Comparison of ENCODE assay signal across 17 cellular contexts in the genomic region with DNA sequence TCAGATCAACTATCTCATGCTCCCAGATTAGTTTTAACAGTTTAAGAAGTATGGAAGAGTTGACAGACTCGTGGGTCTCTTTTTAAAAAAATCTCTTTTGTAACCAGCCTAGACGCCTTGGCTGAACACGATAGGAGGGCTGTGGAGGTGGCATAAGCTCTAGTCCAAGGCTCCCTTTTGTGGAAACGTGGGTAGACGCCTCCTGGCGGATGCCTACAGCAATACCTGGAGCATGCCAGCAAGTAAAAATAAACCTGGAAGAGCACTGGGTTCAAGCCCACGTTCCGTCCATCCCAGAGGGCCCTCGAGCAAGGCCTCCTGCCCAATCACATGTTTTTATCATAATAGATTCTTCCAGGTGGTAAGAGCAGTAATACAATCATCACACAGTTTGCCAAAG.
A peak's percentile ranks its signal among the peaks of the same experiment; 100 is the strongest.
DNase-seq lines count a peak whose midpoint lies in the region; ATAC-seq, FAIRE-seq and TF ChIP-seq lines count a peak whose summit lies in the region.
"Had no signal": no experiment of that assay in that cellular context is flagged by ENCODE, and none has a peak within 500 bp of the region (broad histone marks: within the 10 kb centered on the region; RNA-seq: fewer than 3 reads in every experiment).

No MANE protein-coding gene starts in this region.

- TF ChIP-seq POLR2A in A549 (IDR thresholded peaks at IDR 0.05; ENCODE audit: low read length) = no peak

- no peaks in the 10 kb centered on the region for H3K79me2 ChIP-seq in OCI-LY1 (ENCODE audit: insufficient read depth, low read length)

- ATAC-seq in A549 (peak in 1 of 2 experiments; percentile 66; a peak in 2 of 6 replicates), GM18867 (IDR thresholded peaks at IDR 0.05; ENCODE audit: unreplicated experiment) (peak; percentile 52), GM21529 (IDR thresholded peaks at IDR 0.05; ENCODE audit: unreplicated experiment) (no peak)
- ATAC-seq: stimulated activated naive B cell treated with anti-CD40 and anti-IgM and Interleukin-4, amounts not matched to agents 10 μg/mL and 1 μg/mL and 100 μg/mL, for 72 hours; upper lobe of right lung had no signal

- TF ChIP-seq CTCF in A549 (IDR thresholded peaks at IDR 0.05) (peak; percentile 10; the same call in 1 of the 3 replicates), OCI-LY1 (IDR thresholded peaks at IDR 0.05; ENCODE audit: low read length) (peak; percentile 31; the same call in 1 of the 2 replicates), endodermal cell (conservative IDR thresholded peaks at IDR 0.05) (peak; percentile 75)

- H3K9me2 ChIP-seq in OCI-LY1 (ENCODE audit: low read depth, low read length) = no peaks in the 10 kb centered on the region

- H3K36me3 ChIP-seq in OCI-LY1 (ENCODE audit: insufficient read depth, low read length) = no peaks in the 10 kb centered on the region
- no peaks in the 10 kb centered on the region for H3K36me3 ChIP-seq in endodermal cell (ENCODE audit: control insufficient read depth, insufficient read depth, low read length)
- H3K36me3 ChIP-seq: upper lobe of right lung had no signal

- H4K20me1 ChIP-seq in OCI-LY1 (ENCODE audit: insufficient read depth, low read length) = no peaks in the 10 kb centered on the region

- H3K36me3 Mint-ChIP-seq in endodermal cell (ENCODE audit: low read depth) = no peaks in the 10 kb centered on the region

- no peaks in the 10 kb centered on the region for H3K4me1 ChIP-seq in A549
- no peaks in the 10 kb centered on the region for H3K4me1 ChIP-seq in OCI-LY1 (ENCODE audit: insufficient read depth, low read length, severe bottlenecking)
- H3K4me1 ChIP-seq in endodermal cell (ENCODE audit: control insufficient read depth, insufficient read depth, low read length) = no peaks in the 10 kb centered on the region
- H3K4me1 ChIP-seq: upper lobe of right lung had no signal

- H3K9ac ChIP-seq in OCI-LY1 (ENCODE audit: low read length) = no peak overlapping the region
- H3K9ac ChIP-seq in endodermal cell (ENCODE audit: extremely low read depth, low read length, poor library complexity, severe bottlenecking) = no peak overlapping the region

- no peaks in the 10 kb centered on the region for H3K9me3 ChIP-seq in A549
- H3K9me3 ChIP-seq in OCI-LY1 (ENCODE audit: low read length) = no peaks in the 10 kb centered on the region
- H3K9me3 ChIP-seq in endodermal cell (ENCODE audit: control insufficient read depth, low read length) = peaks cover 7% of the 10 kb centered on the region

- no peak overlapping the region for H3K27ac Mint-ChIP-seq in endodermal cell
- H3K27ac Mint-ChIP-seq: brain; immature natural killer cell; stimulated activated naive B cell treated with anti-CD40 and anti-IgM and Interleukin-4, amounts not matched to agents 10 μg/mL and 1 μg/mL and 100 μg/mL, for 72 hours had no signal

- H3K27me3 ChIP-seq in OCI-LY1 (ENCODE audit: insufficient read depth, low read length) (peaks cover 3% of the 10 kb centered on the region; the same call in 1 of the 2 replicates), endodermal cell (ENCODE audit: control insufficient read depth, insufficient read depth, low read length, poor library complexity, severe bottlenecking) (no peaks in the 10 kb centered on the region)
- H3K27me3 ChIP-seq: upper lobe of right lung had no signal

- TF ChIP-seq EP300 in A549 (IDR thresholded peaks at IDR 0.05) = no peak

- no peaks in the 10 kb centered on the region for H3K4me1 Mint-ChIP-seq in endodermal cell
- H3K4me1 Mint-ChIP-seq: brain; immature natural killer cell; stimulated activated naive B cell treated with anti-CD40 and anti-IgM and Interleukin-4, amounts not matched to agents 10 μg/mL and 1 μg/mL and 100 μg/mL, for 72 hours had no signal

- 2% methylated on average over 9 of the region's 9 CpGs for WGBS in A549 (ENCODE audit: missing lambda C conversion rate)
- 76 to 86% methylated on average over 9 of the region's 9 CpGs for WGBS in endodermal cell (ENCODE audit: insufficient coverage in 1 of 2, insufficient read length in 1 of 2), 2 experiments

- no peaks in the 10 kb centered on the region for H3K27me3 Mint-ChIP-seq in endodermal cell (ENCODE audit: insufficient read depth)
- H3K27me3 Mint-ChIP-seq: brain; stimulated activated naive B cell treated with anti-CD40 and anti-IgM and Interleukin-4, amounts not matched to agents 10 μg/mL and 1 μg/mL and 100 μg/mL, for 72 hours had no signal

- TF ChIP-seq RAD21 in A549 (conservative IDR thresholded peaks at IDR 0.05 in 1 of 2, IDR thresholded peaks at IDR 0.05 in 1 of 2) = peak in 1 of 2 experiments; percentile 35; a peak in 2 of 5 replicates

- DNase-seq in A549 (ENCODE audit: low read depth in 1 of 2, low spot score in 1 of 2) (peak; percentile 7 to 17), endodermal cell (peak; percentile 73), HCEC 1CT (no peak), H4 (ENCODE audit: low spot score) (no peak), dedifferentiated amniotic fluid mesenchymal stem cell (ENCODE audit: extremely low spot score) (no peak)
- DNase-seq: activated gamma-delta T cell treated with Interleukin-2 at 50 U/mL for 16 hours; immature natural killer cell; mesenchymal stem cell; NCI-H1048; NCI-H2171 treated with DMSO at 0.1 percent for 48 hours; stimulated activated naive B cell treated with anti-CD40 and anti-IgM and Interleukin-4, amounts not matched to agents 10 μg/mL and 1 μg/mL and 100 μg/mL, for 72 hours; upper lobe of right lung had no signal

- no peak overlapping the region for H2AFZ ChIP-seq in OCI-LY1 (ENCODE audit: low read length)

- FAIRE-seq in A549 (lab: Jason Lieb, UNC) = no peak
- FAIRE-seq: frontal cortex had no signal

- H3K4me3 ChIP-seq in A549 (no peak overlapping the region), OCI-LY1 (ENCODE audit: low read depth, low read length, poor library complexity, severe bottlenecking) (no peak overlapping the region), endodermal cell (ENCODE audit: low read length) (no peak overlapping the region)
- H3K4me3 ChIP-seq: upper lobe of right lung had no signal

- H3K9me3 Mint-ChIP-seq in endodermal cell = peaks cover 21% of the 10 kb centered on the region

- no peak overlapping the region for H3K4me2 ChIP-seq in A549
- H3K4me2 ChIP-seq in OCI-LY1 (ENCODE audit: low read length) = no peak overlapping the region

- H3K4me3 Mint-ChIP-seq in endodermal cell = no peak overlapping the region
- H3K4me3 Mint-ChIP-seq: brain; immature natural killer cell; stimulated activated naive B cell treated with anti-CD40 and anti-IgM and Interleukin-4, amounts not matched to agents 10 μg/mL and 1 μg/mL and 100 μg/mL, for 72 hours had no signal

- POLR2A ChIA-PET in A549 (lab: Yijun Ruan, JAX) = no interaction called here

- CTCF ChIA-PET in A549 (lab: Yijun Ruan, JAX) = interaction anchor here (0.8 to 1.9 kb wide), 3 partner anchors 8 to 381 kb away, joined by 3 to 7 read pairs (median 3); no protein-coding TSS in a partner anchor

- H3F3A ChIP-seq in OCI-LY1 (ENCODE audit: insufficient read depth, low read length) = no peaks in the 10 kb centered on the region

- H3K27ac ChIP-seq in A549 (no peak overlapping the region), OCI-LY1 (ENCODE audit: low read depth, low read length, poor library complexity, severe bottlenecking) (no peak overlapping the region), endodermal cell (ENCODE audit: low read depth, low read length) (no peak overlapping the region)
- H3K27ac ChIP-seq: upper lobe of right lung had no signal

TF ChIP-seq in A549, 52 proteins besides CTCF, POLR2A, EP300 and RAD21:
- TF ChIP-seq ZNF302 (CRISPR knock-in tag; IDR thresholded peaks at IDR 0.05) = no peak
- TF ChIP-seq HOXA7 (CRISPR knock-in tag; IDR thresholded peaks at IDR 0.05) = no peak
- no peak for TF ChIP-seq CBX8 (IDR thresholded peaks at IDR 0.05)
- no peak for TF ChIP-seq CBX2 (IDR thresholded peaks at IDR 0.05; ENCODE audit: borderline replicate concordance, low read depth)
- TF ChIP-seq BHLHE40 (IDR thresholded peaks at IDR 0.05; ENCODE audit: low read depth, low read length) = no peak
- TF ChIP-seq NPAS2 (CRISPR knock-in tag; IDR thresholded peaks at IDR 0.05; ENCODE audit: borderline replicate concordance) = no peak
- no peak for TF ChIP-seq HDAC2 (IDR thresholded peaks at IDR 0.05)
- TF ChIP-seq, protein P1, sequence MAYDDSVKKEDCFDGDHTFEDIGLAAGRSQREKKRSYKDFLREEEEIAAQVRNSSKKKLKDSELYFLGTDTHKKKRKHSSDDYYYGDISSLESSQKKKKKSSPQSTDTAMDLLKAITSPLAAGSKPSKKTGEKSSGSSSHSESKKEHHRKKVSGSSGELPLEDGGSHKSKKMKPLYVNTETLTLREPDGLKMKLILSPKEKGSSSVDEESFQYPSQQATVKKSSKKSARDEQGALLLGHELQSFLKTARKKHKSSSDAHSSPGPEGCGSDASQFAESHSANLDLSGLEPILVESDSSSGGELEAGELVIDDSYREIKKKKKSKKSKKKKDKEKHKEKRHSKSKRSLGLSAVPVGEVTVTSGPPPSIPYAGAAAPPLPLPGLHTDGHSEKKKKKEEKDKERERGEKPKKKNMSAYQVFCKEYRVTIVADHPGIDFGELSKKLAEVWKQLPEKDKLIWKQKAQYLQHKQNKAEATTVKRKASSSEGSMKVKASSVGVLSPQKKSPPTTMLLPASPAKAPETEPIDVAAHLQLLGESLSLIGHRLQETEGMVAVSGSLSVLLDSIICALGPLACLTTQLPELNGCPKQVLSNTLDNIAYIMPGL (CRISPR knock-in tag; IDR thresholded peaks at IDR 0.05; ENCODE audit: borderline replicate concordance) = no peak
- TF ChIP-seq ATOH8 (CRISPR knock-in tag; IDR thresholded peaks at IDR 0.05; ENCODE audit: low read depth) = no peak
- TF ChIP-seq PBX3 (IDR thresholded peaks at IDR 0.05) = no peak
- TF ChIP-seq EHF (CRISPR knock-in tag; IDR thresholded peaks at IDR 0.05) = no peak

Comparison
In these comparisons a context has a peak if more than half of its experiments do, and no peak if none do; other contexts are left out.
1. DNase-seq: peak in A549 (2 of 2) and endodermal cell (single experiment); none in HCEC 1CT (single experiment), H4 (single experiment) and dedifferentiated amniotic fluid mesenchymal stem cell (single experiment).
2. CTCF ChIP-seq: peak in every context shown above with its lines; median percentile 75 in endodermal cell; 31 in OCI-LY1; 10 in A549.